Comparison of ENCODE assay signal across 24 cellular contexts in the genomic region with DNA sequence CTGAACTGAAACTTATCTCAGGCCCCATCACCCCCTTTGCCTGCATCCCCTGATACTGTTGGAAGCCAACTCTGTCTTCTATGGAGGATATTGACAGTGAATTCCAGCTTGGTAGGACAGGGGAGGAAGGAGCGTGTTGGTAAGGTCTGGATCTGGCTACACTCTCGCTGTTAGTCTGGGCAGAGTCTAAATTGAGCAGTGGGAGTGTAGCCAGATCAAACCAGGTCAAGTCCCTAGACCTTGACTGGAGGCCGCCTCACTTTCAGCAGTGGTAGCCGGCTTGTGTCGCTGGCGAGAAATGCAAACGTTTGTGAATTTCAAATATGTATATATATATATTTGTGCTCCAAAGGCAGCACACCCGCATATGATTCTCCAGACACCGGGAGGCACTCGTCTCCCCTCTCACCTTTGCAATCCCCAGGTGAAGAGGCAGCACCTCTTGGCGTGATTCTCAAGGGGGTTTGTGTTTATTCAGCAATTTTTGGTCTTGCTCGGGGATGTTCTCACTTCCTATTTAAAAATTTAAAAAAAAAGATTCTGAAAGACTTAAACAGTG.
"Had no signal": no experiment of that assay in that cellular context is flagged by ENCODE, and none has a peak within 500 bp of the region (broad histone marks: within the 10 kb centered on the region; RNA-seq: fewer than 3 reads in every experiment).

No MANE protein-coding gene starts in this region.

- DNase-seq: activated CD4-positive, alpha-beta memory T cell treated with anti-CD3 and anti-CD28 coated beads, Interleukin-2, amount 10 ng/mL, durations not matched to agents 7 days and 5 days; activated CD4-positive, alpha-beta T cell treated with anti-CD3 and anti-CD28 coated beads, Interleukin-2, amount 10 ng/mL, durations not matched to agents 24 days and 14 days; activated CD4-positive, CD25-positive, alpha-beta regulatory T cell treated with anti-CD3 and anti-CD28 coated beads, Interleukin-2, amount 50 U/mL, for 72 hours; activated CD8-positive, alpha-beta memory T cell treated with anti-CD3 and anti-CD28 coated beads, Interleukin-2, amount 50 U/mL, for 48 hours; activated gamma-delta T cell treated with Interleukin-2 at 50 U/mL for 16 hours; activated naive CD4-positive, alpha-beta T cell treated with anti-CD3 and anti-CD28 coated beads, Interleukin-2, amount 50 U/mL, for 16 hours; activated T-cell treated with anti-CD3 and anti-CD28 coated beads, Interleukin-2, amount 50 U/mL, for 24 hours; endodermal cell; foreskin fibroblast; head of caudate nucleus; hippocampal formation; immature natural killer cell; kidney; sigmoid colon; small intestine; stimulated activated CD4-positive, alpha-beta T cell treated with anti-CD3 and anti-CD28 coated beads, Interleukin-4, amount 100 ng/mL, for 24 hours; substantia nigra; T-helper 17 cell; T1000; thyroid gland had no signal

- H3K4me3 ChIP-seq: breast epithelium, lung, sigmoid colon, thyroid gland had no signal

- ATAC-seq: esophagus mucosa; stimulated activated effector memory CD8-positive, alpha-beta T cell treated with anti-CD3 and anti-CD28 coated beads, Interleukin-12 subunit alpha, Interleukin-12 subunit beta, amount 100 ng/mL, for 72 hours; T-helper 17 cell had no signal

- H3K9me3 ChIP-seq: breast epithelium, sigmoid colon, thyroid gland had no signal

- H3K27me3 ChIP-seq: breast epithelium, thyroid gland had no signal

- H3K4me1 ChIP-seq: breast epithelium, sigmoid colon, thyroid gland had no signal

- H3K36me3 ChIP-seq: breast epithelium, sigmoid colon, thyroid gland had no signal

- H3K27ac ChIP-seq: breast epithelium, sigmoid colon, thyroid gland had no signal

- FAIRE-seq: kidney, small intestine had no signal
